ENCODE assay signal across 1 cellular context in the genomic region with DNA sequence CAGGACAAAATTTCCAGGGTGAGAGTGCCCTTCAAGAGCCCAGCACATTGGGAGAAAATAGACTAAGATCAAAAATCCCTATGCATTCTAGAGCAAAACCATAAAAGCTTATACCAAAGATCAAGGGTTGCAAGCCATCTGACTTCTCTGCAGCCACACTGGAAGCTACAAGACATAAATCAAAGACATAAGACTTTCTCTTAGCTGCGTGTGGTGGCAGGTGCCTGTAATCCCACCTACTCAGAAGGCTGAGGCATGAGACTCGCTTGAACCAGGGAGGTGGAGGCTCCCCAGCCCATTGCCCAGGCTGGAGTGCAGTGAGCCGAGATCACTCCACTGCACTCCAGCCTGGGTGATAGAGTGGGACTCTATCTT.
TF ChIP-seq lines count a peak whose summit lies in the region.

No MANE protein-coding gene starts in this region.

TF ChIP-seq in IMR-90, 13 proteins besides CTCF, POLR2A, EP300 and RAD21 (continued from another document):
- TF ChIP-seq ELK1 (IDR thresholded peaks at IDR 0.05; ENCODE audit: borderline replicate concordance, low read depth, low read length), result no peak
- TF ChIP-seq BHLHE40 (IDR thresholded peaks at IDR 0.05; ENCODE audit: low read depth, low read length), result no peak
- no peak for TF ChIP-seq SMC3 (IDR thresholded peaks at IDR 0.05; ENCODE audit: low read depth, low read length)
- TF ChIP-seq MAZ (IDR thresholded peaks at IDR 0.05; ENCODE audit: borderline replicate concordance, low read depth, low read length), result no peak
- TF ChIP-seq MAFK (IDR thresholded peaks at IDR 0.05; ENCODE audit: low read depth, low read length), result no peak
TF ChIP-seq in IMR-90: peak in this region for 0.
